In the genomic region with DNA sequence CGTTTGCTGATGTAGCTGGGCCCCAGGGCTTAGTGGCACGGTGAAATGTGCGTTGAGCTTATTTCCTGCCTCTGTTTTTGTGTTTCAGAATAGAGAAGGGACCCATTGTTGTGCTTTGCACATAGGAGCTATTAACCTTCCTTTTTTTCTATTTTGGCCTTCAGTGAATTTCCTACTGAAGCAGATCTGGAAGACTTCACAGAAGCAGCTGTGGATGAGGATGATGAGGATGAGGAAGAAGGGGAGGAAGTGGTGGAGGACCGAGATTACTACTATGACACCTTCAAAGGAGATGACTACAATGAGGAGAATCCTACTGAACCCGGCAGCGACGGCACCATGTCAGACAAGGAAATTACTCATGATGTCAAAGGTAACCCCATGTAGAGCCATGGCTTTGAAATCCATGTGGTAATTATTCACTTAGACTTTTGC, we compare ENCODE assay signal across 12 cellular contexts. TPM values are rescaled to one million over a fixed set of nuclear protein-coding genes. Genes with fewer than 3 reads are reported as not detected.
DNase-seq lines count a peak whose midpoint lies in the region; ATAC-seq and TF ChIP-seq lines count a peak whose summit lies in the region.
"Had no signal": no experiment of that assay in that cellular context is flagged by ENCODE, and none has a peak within 500 bp of the region (broad histone marks: within the 10 kb centered on the region; RNA-seq: fewer than 3 reads in every experiment).

No MANE protein-coding gene starts in this region.

- H3K27me3 Mint-ChIP-seq in activated CD4-positive, alpha-beta memory T cell treated with anti-CD3 and anti-CD28 coated beads for 36 hours = peaks cover 1% of the 10 kb centered on the region
- H3K27me3 Mint-ChIP-seq in activated CD4-positive, alpha-beta memory T cell treated with anti-CD3 and anti-CD28 coated beads, Interleukin-2, amount 10 ng/mL, durations not matched to agents 7 days and 5 days = peaks cover 22% of the 10 kb centered on the region
- H3K27me3 Mint-ChIP-seq in activated T-cell treated with anti-CD3 and anti-CD28 coated beads, Interleukin-2, amount 50 U/mL, for 4 hours (ENCODE audit: low read depth) = no peaks in the 10 kb centered on the region
- H3K27me3 Mint-ChIP-seq in glutamatergic neuron (ENCODE audit: unreplicated experiment) = no peaks in the 10 kb centered on the region

- no peaks in the 10 kb centered on the region for H3K9me3 ChIP-seq in left lung
- H3K9me3 ChIP-seq: pancreas had no signal

- H3K27ac Mint-ChIP-seq in activated CD4-positive, alpha-beta memory T cell treated with anti-CD3 and anti-CD28 coated beads for 36 hours = no peak overlapping the region
- no peak overlapping the region for H3K27ac Mint-ChIP-seq in activated CD4-positive, alpha-beta memory T cell treated with anti-CD3 and anti-CD28 coated beads, Interleukin-2, amount 10 ng/mL, durations not matched to agents 7 days and 5 days
- peak overlapping the region; percentile 9 for H3K27ac Mint-ChIP-seq in glutamatergic neuron (ENCODE audit: unreplicated experiment)

- TF ChIP-seq CTCF in glutamatergic neuron (IDR thresholded peaks at IDR 0.05; ENCODE audit: partially characterized antibody, unreplicated experiment) = no peak
- TF ChIP-seq CTCF in left lung (IDR thresholded peaks at IDR 0.05) = no peak

- H3K4me3 Mint-ChIP-seq in activated CD4-positive, alpha-beta memory T cell treated with anti-CD3 and anti-CD28 coated beads for 36 hours = no peak overlapping the region
- H3K4me3 Mint-ChIP-seq in activated CD4-positive, alpha-beta memory T cell treated with anti-CD3 and anti-CD28 coated beads, Interleukin-2, amount 10 ng/mL, durations not matched to agents 7 days and 5 days = no peak overlapping the region
- H3K4me3 Mint-ChIP-seq in activated T-cell treated with anti-CD3 and anti-CD28 coated beads, Interleukin-2, amount 50 U/mL, for 4 hours = no peak overlapping the region
- no peak overlapping the region for H3K4me3 Mint-ChIP-seq in glutamatergic neuron (ENCODE audit: unreplicated experiment)

- peak overlapping the region in 1 of 2 donors; percentile 85 for H3K27ac ChIP-seq in left lung

- peaks cover 29% of the 10 kb centered on the region for H3K36me3 Mint-ChIP-seq in activated CD4-positive, alpha-beta memory T cell treated with anti-CD3 and anti-CD28 coated beads for 36 hours
- peaks cover 19% of the 10 kb centered on the region for H3K36me3 Mint-ChIP-seq in activated CD4-positive, alpha-beta memory T cell treated with anti-CD3 and anti-CD28 coated beads, Interleukin-2, amount 10 ng/mL, durations not matched to agents 7 days and 5 days (ENCODE audit: low read depth)
- H3K36me3 Mint-ChIP-seq in activated T-cell treated with anti-CD3 and anti-CD28 coated beads, Interleukin-2, amount 50 U/mL, for 4 hours (ENCODE audit: insufficient read depth) = peaks cover 28% of the 10 kb centered on the region
- H3K36me3 Mint-ChIP-seq in glutamatergic neuron (ENCODE audit: unreplicated experiment) = no peaks in the 10 kb centered on the region

- H3K27me3 ChIP-seq in left lung = no peaks in the 10 kb centered on the region
- H3K27me3 ChIP-seq: pancreas had no signal

- H3K9me3 Mint-ChIP-seq in activated CD4-positive, alpha-beta memory T cell treated with anti-CD3 and anti-CD28 coated beads for 36 hours = no peaks in the 10 kb centered on the region
- H3K9me3 Mint-ChIP-seq in activated CD4-positive, alpha-beta memory T cell treated with anti-CD3 and anti-CD28 coated beads, Interleukin-2, amount 10 ng/mL, durations not matched to agents 7 days and 5 days = no peaks in the 10 kb centered on the region
- no peaks in the 10 kb centered on the region for H3K9me3 Mint-ChIP-seq in activated T-cell treated with anti-CD3 and anti-CD28 coated beads, Interleukin-2, amount 50 U/mL, for 4 hours
- H3K9me3 Mint-ChIP-seq in glutamatergic neuron (ENCODE audit: unreplicated experiment) = no peaks in the 10 kb centered on the region

- peak; percentile 67 for DNase-seq in activated CD4-positive, alpha-beta memory T cell treated with anti-CD3 and anti-CD28 coated beads for 36 hours
- DNase-seq in activated CD4-positive, alpha-beta memory T cell treated with anti-CD3 and anti-CD28 coated beads, Interleukin-2, amount 10 ng/mL, durations not matched to agents 7 days and 5 days = no peak
- no peak for DNase-seq in activated T-cell treated with anti-CD3 and anti-CD28 coated beads, Interleukin-2, amount 50 U/mL, for 4 hours
- DNase-seq in glutamatergic neuron (no peak), left lung (no peak), T1000 (lab: John Stamatoyannopoulos, UW) (no peak)
- peak; percentile 27 for DNase-seq in stimulated activated naive CD8-positive, alpha-beta T cell treated with anti-CD3 and anti-CD28 coated beads, Interleukin-15, Interleukin-2, amounts not matched to agents 100 U/mL and 50 U/mL, for 24 hours
- DNase-seq: activated CD4-positive, CD25-positive, alpha-beta regulatory T cell; anterior cingulate cortex; pancreas had no signal

- no peak overlapping the region for H3K4me3 ChIP-seq in left lung
- H3K4me3 ChIP-seq: K562, pancreas had no signal

- intact Hi-C loops in activated CD4-positive, alpha-beta memory T cell treated with anti-CD3 and anti-CD28 coated beads for 36 hours (cut with micrococcal nuclease) = loop anchor here (1.0 kb wide), 1 partner anchor 121 kb away; no protein-coding TSS in a partner anchor
- intact Hi-C loops in left lung (cut with DNase I) = loop anchor here in 1 of 2 donors (5.0 kb wide), 1 partner anchor 120 kb away; the partner anchor contains the start of gene PRDM10

- peaks cover 25 to 93% of the 10 kb centered on the region in 2 donors for H3K4me1 ChIP-seq in left lung

- ATAC-seq in activated T-cell treated with anti-CD3 and anti-CD28 coated beads, Interleukin-2, amount 50 U/mL, for 4 hours = peak; percentile 62 to 69
- ATAC-seq in stimulated activated naive CD8-positive, alpha-beta T cell treated with anti-CD3 and anti-CD28 coated beads, Interleukin-15, Interleukin-2, amounts not matched to agents 100 U/mL and 50 U/mL, for 24 hours = peak; percentile 50
- ATAC-seq in left lung (no peak), GM18517 (IDR thresholded peaks at IDR 0.05; ENCODE audit: unreplicated experiment) (no peak)
- ATAC-seq: K562, pancreas had no signal

- CTCF ChIA-PET in activated CD4-positive, alpha-beta memory T cell treated with anti-CD3 and anti-CD28 coated beads for 36 hours (lab: Charles Lee) = interaction anchor here (0.6 to 7.4 kb wide), 5 partner anchors 10 to 241 kb away, joined by 3 to 45 read pairs (median 6); no protein-coding TSS in a partner anchor
- CTCF ChIA-PET in activated CD4-positive, alpha-beta memory T cell treated with anti-CD3 and anti-CD28 coated beads, Interleukin-2, amount 10 ng/mL, durations not matched to agents 7 days and 5 days (lab: Charles Lee) = interaction anchor here (0.6 to 4.9 kb wide), 4 partner anchors 10 to 320 kb away, joined by 3 to 31 read pairs (median 4); no protein-coding TSS in a partner anchor

- peaks cover 0 to 36% of the 10 kb centered on the region in 2 donors for H3K36me3 ChIP-seq in left lung

- POLR2A ChIA-PET in activated CD4-positive, alpha-beta memory T cell treated with anti-CD3 and anti-CD28 coated beads for 36 hours (lab: Charles Lee) = interaction anchor here (1.1 kb wide), 1 partner anchor 121 kb away, joined by 3 read pairs; no protein-coding TSS in a partner anchor
- POLR2A ChIA-PET in activated CD4-positive, alpha-beta memory T cell treated with anti-CD3 and anti-CD28 coated beads, Interleukin-2, amount 10 ng/mL, durations not matched to agents 7 days and 5 days (lab: Charles Lee) = no interaction called here

- peaks cover 41% of the 10 kb centered on the region for H3K4me1 Mint-ChIP-seq in activated CD4-positive, alpha-beta memory T cell treated with anti-CD3 and anti-CD28 coated beads for 36 hours (ENCODE audit: low read depth)
- peaks cover 35% of the 10 kb centered on the region for H3K4me1 Mint-ChIP-seq in activated CD4-positive, alpha-beta memory T cell treated with anti-CD3 and anti-CD28 coated beads, Interleukin-2, amount 10 ng/mL, durations not matched to agents 7 days and 5 days
- H3K4me1 Mint-ChIP-seq in activated T-cell treated with anti-CD3 and anti-CD28 coated beads, Interleukin-2, amount 50 U/mL, for 4 hours (ENCODE audit: low read depth) = peaks cover 46% of the 10 kb centered on the region
- peaks cover 1% of the 10 kb centered on the region for H3K4me1 Mint-ChIP-seq in glutamatergic neuron (ENCODE audit: low read depth, unreplicated experiment)

RNA-seq across cellular contexts. Expression of gene ST14, which starts 37.4 kb away (rescaled TPM):
- not detected for total RNA-seq in activated CD4-positive, alpha-beta memory T cell treated with anti-CD3 and anti-CD28 coated beads for 36 hours
- total RNA-seq in activated CD4-positive, alpha-beta memory T cell treated with anti-CD3 and anti-CD28 coated beads, Interleukin-2, amount 10 ng/mL, durations not matched to agents 7 days and 5 days = not detected
- total RNA-seq in activated T-cell treated with anti-CD3 and anti-CD28 coated beads, Interleukin-2, amount 50 U/mL, for 4 hours = under 1 TPM; 0.21 to 0.30 (median 0.28) TPM
- total RNA-seq in glutamatergic neuron (ENCODE audit: unreplicated experiment) = 0.12 TPM
- 100 to 1,000 TPM in 1 of 2 donors, 10 to 100 TPM in 1; 80.6 to 107 TPM for total RNA-seq in left lung

RNA-seq across cellular contexts. Expression of gene APLP2, which starts 52.5 kb away (rescaled TPM):
- total RNA-seq in activated CD4-positive, alpha-beta memory T cell treated with anti-CD3 and anti-CD28 coated beads for 36 hours = 10 to 100 TPM; 49.2 to 53.4 TPM
- total RNA-seq in activated CD4-positive, alpha-beta memory T cell treated with anti-CD3 and anti-CD28 coated beads, Interleukin-2, amount 10 ng/mL, durations not matched to agents 7 days and 5 days = 10 to 100 TPM; 31.1 to 33.2 TPM
- 10 to 100 TPM; 53.5 to 70.6 (median 60.4) TPM for total RNA-seq in activated T-cell treated with anti-CD3 and anti-CD28 coated beads, Interleukin-2, amount 50 U/mL, for 4 hours
- total RNA-seq in glutamatergic neuron (ENCODE audit: unreplicated experiment) (183 TPM), left lung (100 to 1,000 TPM; 428 to 646 TPM)

Comparison
In these comparisons a context has a peak if more than half of its experiments do, and no peak if none do; other contexts are left out.
1. DNase-seq: peak in activated CD4-positive, alpha-beta memory T cell treated with anti-CD3 and anti-CD28 coated beads for 36 hours (single experiment) and stimulated activated naive CD8-positive, alpha-beta T cell treated with anti-CD3 and anti-CD28 coated beads, Interleukin-15, Interleukin-2, amounts not matched to agents 100 U/mL and 50 U/mL, for 24 hours (single experiment); none in activated CD4-positive, alpha-beta memory T cell treated with anti-CD3 and anti-CD28 coated beads, Interleukin-2, amount 10 ng/mL, durations not matched to agents 7 days and 5 days (single experiment), activated T-cell treated with anti-CD3 and anti-CD28 coated beads, Interleukin-2, amount 50 U/mL, for 4 hours (single experiment), glutamatergic neuron (single experiment), left lung (0 of 2) and T1000 (single experiment).
2. ATAC-seq: peak in activated T-cell treated with anti-CD3 and anti-CD28 coated beads, Interleukin-2, amount 50 U/mL, for 4 hours (2 of 2) and stimulated activated naive CD8-positive, alpha-beta T cell treated with anti-CD3 and anti-CD28 coated beads, Interleukin-15, Interleukin-2, amounts not matched to agents 100 U/mL and 50 U/mL, for 24 hours (single experiment); none in left lung (single experiment) and GM18517 (single experiment).
3. RNA of gene ST14, which starts 37.4 kb away (total RNA-seq): 80.6 to 107 TPM in left lung; 0.21 to 0.30 TPM in activated T-cell treated with anti-CD3 and anti-CD28 coated beads, Interleukin-2, amount 50 U/mL, for 4 hours, 0.12 TPM in glutamatergic neuron (single experiment), not detected in activated CD4-positive, alpha-beta memory T cell treated with anti-CD3 and anti-CD28 coated beads for 36 hours and not detected in activated CD4-positive, alpha-beta memory T cell treated with anti-CD3 and anti-CD28 coated beads, Interleukin-2, amount 10 ng/mL, durations not matched to agents 7 days and 5 days; every median in the first group is over 10 times any median in the second.